In genomic region chr17:28861393-28862203, GRCh38 we compare ENCODE assay signal across 14 cellular contexts. TPM values are rescaled to one million over a fixed set of nuclear protein-coding genes. Genes with fewer than 3 reads are reported as not detected.
DNase-seq lines count a peak whose midpoint lies in the region; ATAC-seq and TF ChIP-seq lines count a peak whose summit lies in the region.
"Had no signal": no experiment of that assay in that cellular context is flagged by ENCODE, and none has a peak within 500 bp of the region (broad histone marks: within the 10 kb centered on the region; RNA-seq: fewer than 3 reads in every experiment).

No MANE protein-coding gene starts in this region.

- no peaks in the 10 kb centered on the region for H4K20me1 ChIP-seq in GM23338 (replicated peaks; ENCODE audit: insufficient read depth)

- peaks cover 39% of the 10 kb centered on the region for H3K36me3 Mint-ChIP-seq in GM23338 (ENCODE audit: low read depth)
- peaks cover 27% of the 10 kb centered on the region for H3K36me3 Mint-ChIP-seq in endothelial cell (ENCODE audit: low read depth, unreplicated experiment)
- H3K36me3 Mint-ChIP-seq in neural crest cell (ENCODE audit: low read depth): peaks cover 3% of the 10 kb centered on the region

- no peaks in the 10 kb centered on the region for H3K9me3 Mint-ChIP-seq in GM23338
- H3K9me3 Mint-ChIP-seq in endothelial cell (ENCODE audit: unreplicated experiment): no peaks in the 10 kb centered on the region
- H3K9me3 Mint-ChIP-seq in neural crest cell: no peaks in the 10 kb centered on the region
- H3K9me3 Mint-ChIP-seq: activated T-cell treated with anti-CD3 and anti-CD28 coated beads, Interleukin-2, amount 50 U/mL, for 4 hours had no signal

- H3K4me3 ChIP-seq in GM23338: no peak overlapping the region
- H3K4me3 ChIP-seq: gastroesophageal sphincter had no signal

- H3K4me1 ChIP-seq in GM23338 (ENCODE audit: insufficient read depth): no peaks in the 10 kb centered on the region; the same call in none of the 2 replicates
- H3K4me1 ChIP-seq: gastroesophageal sphincter had no signal

- H3K79me2 ChIP-seq in GM23338 (replicated peaks; ENCODE audit: insufficient read depth): no peaks in the 10 kb centered on the region

- peak overlapping the region; percentile 46 for H3K27ac Mint-ChIP-seq in GM23338
- no peak overlapping the region for H3K27ac Mint-ChIP-seq in endothelial cell (ENCODE audit: unreplicated experiment)
- H3K27ac Mint-ChIP-seq in neural crest cell (ENCODE audit: unreplicated experiment): no peak overlapping the region

- H3K4me1 Mint-ChIP-seq in GM23338: peaks cover 16% of the 10 kb centered on the region
- H3K4me1 Mint-ChIP-seq in endothelial cell (ENCODE audit: unreplicated experiment): peaks cover 29% of the 10 kb centered on the region
- no peaks in the 10 kb centered on the region for H3K4me1 Mint-ChIP-seq in neural crest cell

- peaks cover 2% of the 10 kb centered on the region for H3K27me3 Mint-ChIP-seq in GM23338 (ENCODE audit: insufficient read depth, low read depth, poor library complexity)
- H3K27me3 Mint-ChIP-seq in endothelial cell (ENCODE audit: unreplicated experiment): no peaks in the 10 kb centered on the region
- H3K27me3 Mint-ChIP-seq in neural crest cell (ENCODE audit: low read depth): no peaks in the 10 kb centered on the region

- H3K4me3 Mint-ChIP-seq in GM23338: no peak overlapping the region; the same call in 2 of the 3 replicates
- H3K4me3 Mint-ChIP-seq in endothelial cell (ENCODE audit: unreplicated experiment): peak overlapping the region; percentile 48
- H3K4me3 Mint-ChIP-seq in neural crest cell: peak overlapping the region; percentile 49
- H3K4me3 Mint-ChIP-seq: activated T-cell treated with anti-CD3 and anti-CD28 coated beads, Interleukin-2, amount 50 U/mL, for 4 hours had no signal

- H2AFZ ChIP-seq in GM23338: no peak overlapping the region

- H3K36me3 ChIP-seq in GM23338 (ENCODE audit: insufficient read depth): peaks cover 7% of the 10 kb centered on the region

- H3K4me2 ChIP-seq in GM23338: no peak overlapping the region

- H3K9me2 ChIP-seq in GM23338 (ENCODE audit: insufficient read depth): no peaks in the 10 kb centered on the region

- TF ChIP-seq CTCF in GM23338 (conservative IDR thresholded peaks at IDR 0.05; ENCODE audit: low read depth in 2 of 2) (no peak), endothelial cell (IDR thresholded peaks at IDR 0.05; ENCODE audit: unreplicated experiment) (no peak), neural crest cell (conservative IDR thresholded peaks at IDR 0.05) (no peak)

- ATAC-seq in GM23338: peak; percentile 74
- ATAC-seq: activated T-cell treated with anti-CD3 and anti-CD28 coated beads, Interleukin-2, amount 50 U/mL, for 4 hours; gastroesophageal sphincter; PC-3; sciatic nerve had no signal

- H3F3A ChIP-seq in GM23338 (replicated peaks; ENCODE audit: low read depth): 0 out of 2 replicates have a peak, but pooled peaks cover 4% of the 10 kb centered on the region

- peak; percentile 43 for DNase-seq in GM23338 (ENCODE audit: low spot score)
- peak; percentile 48 for DNase-seq in OCI-M2 (lab: John Stamatoyannopoulos, UW; ENCODE audit: unreplicated experiment)
- DNase-seq in endothelial cell (ENCODE audit: low spot score): no peak
- DNase-seq in neural crest cell (ENCODE audit: low read depth, low spot score): no peak
- no peak for DNase-seq in HuH-7.5 (ENCODE audit: low spot score)
- DNase-seq in activated T-cell treated with anti-CD3 and anti-CD28 coated beads for 4 hours: no peak
- DNase-seq in DMS 273 (lab: John Stamatoyannopoulos, UW; ENCODE audit: unreplicated experiment): no peak
- DNase-seq: activated T-cell treated with anti-CD3 and anti-CD28 coated beads, Interleukin-2, amount 50 U/mL, for 4 hours; NCI-H1436; NCI-H2171 treated with DMSO at 0.1 percent for 48 hours; NCI-H69; PC-3 had no signal

- no peaks in the 10 kb centered on the region for H3K27me3 ChIP-seq in GM23338 (ENCODE audit: insufficient read depth)
- H3K27me3 ChIP-seq: gastroesophageal sphincter had no signal

- no peak overlapping the region for H3K27ac ChIP-seq in GM23338 (ENCODE audit: low read depth)
- H3K27ac ChIP-seq: gastroesophageal sphincter had no signal

TF ChIP-seq in GM23338, 12 proteins besides CTCF, POLR2A, EP300 and RAD21:
- TF ChIP-seq POLR2AphosphoS5 (IDR thresholded peaks at IDR 0.05; ENCODE audit: low read depth): peak; percentile 31; the same call in 1 of the 2 replicates
- no peak for TF ChIP-seq JUNB (IDR thresholded peaks at IDR 0.05; ENCODE audit: unreplicated experiment)

RNA-seq across cellular contexts. Expression of gene ERAL1, which starts 6.8 kb away (rescaled TPM):
- total RNA-seq in GM23338 (2014; rRNA removed; shearing (Covaris generic)): 118 and 121 TPM in 2 replicates
- polyA plus RNA-seq in GM23338 (2016; fragmentation: Nextera tagmentation; extraction: Ambion mirVana): 77.1 and 77.5 TPM in 2 replicates
- total RNA-seq in endothelial cell (ENCODE audit: unreplicated experiment) (61.1 TPM), neural crest cell (63.0 and 64.4 TPM in 2 replicates)

RNA-seq across cellular contexts. Expression of gene FAM222B, which starts 19.0 kb away (rescaled TPM):
- 78.5 and 87.3 TPM in 2 replicates for total RNA-seq in GM23338 (2014; rRNA removed; shearing (Covaris generic))
- 61.8 and 63.7 TPM in 2 replicates for polyA plus RNA-seq in GM23338 (2016; fragmentation: Nextera tagmentation; extraction: Ambion mirVana)
- total RNA-seq in endothelial cell (ENCODE audit: unreplicated experiment): 69.9 TPM
- 29.6 and 33.0 TPM in 2 replicates for total RNA-seq in neural crest cell

RNA-seq across cellular contexts. Expression of gene FLOT2, which starts 35.9 kb away (rescaled TPM):
- 66.1 and 66.3 TPM in 2 replicates for total RNA-seq in GM23338 (2014; rRNA removed; shearing (Covaris generic))
- polyA plus RNA-seq in GM23338 (2016; fragmentation: Nextera tagmentation; extraction: Ambion mirVana): 49.8 and 51.0 TPM in 2 replicates
- total RNA-seq in endothelial cell (ENCODE audit: unreplicated experiment) (156 TPM), neural crest cell (132 and 133 TPM in 2 replicates)

RNA-seq across cellular contexts. Expression of gene DHRS13, which starts 41.3 kb away (rescaled TPM):
- 31.3 and 34.2 TPM in 2 replicates for total RNA-seq in GM23338 (2014; rRNA removed; shearing (Covaris generic))
- 5.4 and 7.0 TPM in 2 replicates for polyA plus RNA-seq in GM23338 (2016; fragmentation: Nextera tagmentation; extraction: Ambion mirVana)
- total RNA-seq in endothelial cell (ENCODE audit: unreplicated experiment) (8.2 TPM), neural crest cell (28.7 and 32.6 TPM in 2 replicates)

Comparison
In these comparisons a context has a peak if more than half of its experiments do, and no peak if none do; other contexts are left out.
1. DNase-seq: peak in GM23338 (single experiment) and OCI-M2 (single experiment); none in endothelial cell (single experiment), neural crest cell (single experiment), HuH-7.5 (single experiment), activated T-cell treated with anti-CD3 and anti-CD28 coated beads for 4 hours (single experiment) and DMS 273 (single experiment).